25 cellular contexts compared by ENCODE assay signal in genomic region chr4:171919314-171919713, GRCh38.
A peak's percentile ranks its signal among the peaks of the same experiment; 100 is the strongest.
DNase-seq lines count a peak whose midpoint lies in the region; ATAC-seq, FAIRE-seq and TF ChIP-seq lines count a peak whose summit lies in the region.
"Had no signal": no experiment of that assay in that cellular context is flagged by ENCODE, and none has a peak within 500 bp of the region (broad histone marks: within the 10 kb centered on the region; RNA-seq: fewer than 3 reads in every experiment).

No MANE protein-coding gene starts in this region.

- H3K27me3 ChIP-seq in MM.1S (replicated peaks; ENCODE audit: insufficient read depth, low read length) (no peaks in the 10 kb centered on the region), small intestine (ENCODE audit: control insufficient read depth in 2 of 2, insufficient read depth in 2 of 2, low read length in 2 of 2) (no peaks in the 10 kb centered on the region)

- H4K20me1 ChIP-seq in MM.1S (ENCODE audit: insufficient read depth, low read length) = no peaks in the 10 kb centered on the region

- no peaks in the 10 kb centered on the region for H3K9me3 ChIP-seq in MM.1S (replicated peaks; ENCODE audit: insufficient read depth, low read length)
- no peaks in the 10 kb centered on the region for H3K9me3 ChIP-seq in small intestine (ENCODE audit: control insufficient read depth, low read depth)
- H3K9me3 ChIP-seq: Caco-2 had no signal

- no peak overlapping the region for H2AFZ ChIP-seq in MM.1S (ENCODE audit: low read length)

- ATAC-seq in GM19351 (IDR thresholded peaks at IDR 0.05; ENCODE audit: unreplicated experiment) (peak; percentile 61), HG02885 (IDR thresholded peaks at IDR 0.05; ENCODE audit: poor library complexity, unreplicated experiment) (peak; percentile 51)
- ATAC-seq: CD8-positive, alpha-beta T cell; HCT116; Panc1 had no signal

- peaks cover 6% of the 10 kb centered on the region; the same call in 1 of the 2 replicates for H3K4me1 ChIP-seq in MM.1S (ENCODE audit: low read length)
- no peaks in the 10 kb centered on the region for H3K4me1 ChIP-seq in small intestine (ENCODE audit: control insufficient read depth in 2 of 2, insufficient read depth in 1 of 2, low read depth in 1 of 2, low read length in 1 of 2)
- H3K4me1 ChIP-seq: Caco-2 had no signal

- no peak overlapping the region for H3K9ac ChIP-seq in MM.1S (ENCODE audit: low read length)

- no peak overlapping the region for H3K4me2 ChIP-seq in MM.1S (ENCODE audit: low read depth, low read length)

- H3K4me3 ChIP-seq in GM12865 (ENCODE audit: low read depth, low read length) (no peak overlapping the region), MM.1S (ENCODE audit: low read length) (no peak overlapping the region), small intestine (ENCODE audit: low read depth in 1 of 2, low read length in 2 of 2) (no peak overlapping the region)

- H3K27ac ChIP-seq in MM.1S (ENCODE audit: low read length) = no peak overlapping the region
- no peak overlapping the region for H3K27ac ChIP-seq in small intestine (ENCODE audit: low read depth in 1 of 2, low read length in 1 of 2)
- H3K27ac ChIP-seq: 22Rv1, C4-2B, HL-60, RWPE1 had no signal

- H3K36me3 ChIP-seq in MM.1S (replicated peaks; ENCODE audit: insufficient read depth, low read length) (no peaks in the 10 kb centered on the region), small intestine (ENCODE audit: control insufficient read depth in 2 of 2, insufficient read depth in 2 of 2, low read length in 2 of 2) (no peaks in the 10 kb centered on the region)

- H3K9me2 ChIP-seq in MM.1S (replicated peaks; ENCODE audit: insufficient read depth, low read length) = no peaks in the 10 kb centered on the region

- 51 to 72% (median 71%) methylated on average over 2 of the region's 2 CpGs for WGBS in small intestine, 3 donors

- TF ChIP-seq CTCF in GM12865 (IDR thresholded peaks at IDR 0.05; ENCODE audit: insufficient read depth, low read depth, low read length, missing control alignments) = no peak
- no peak for TF ChIP-seq CTCF in MM.1S (IDR thresholded peaks at IDR 0.05; ENCODE audit: low read length)

- H3K79me2 ChIP-seq in MM.1S (ENCODE audit: low read length) = no peaks in the 10 kb centered on the region

- DNase-seq in GM12865 (ENCODE audit: low read depth) (peak; percentile 12), MM.1S (peak; percentile 15), NCI-H526 treated with DMSO at 0.1 percent for 48 hours (lab: John Stamatoyannopoulos, UW) (no peak), small intestine (no peak), NCI-H2171 treated with DMSO at 0.1 percent for 48 hours (lab: John Stamatoyannopoulos, UW) (no peak)
- DNase-seq: Caco-2; CD8-positive, alpha-beta T cell; DMS79 treated with DMSO at 0.1 percent for 48 hours; GF-D8; NCI-H1105 treated with DMSO at 0.1 percent for 48 hours; NCI-H146; NCI-H1930; NCI-H2107; NCI-H446 treated with DMSO at 0.1 percent for 48 hours; NCI-H69; SHP77 treated with DMSO at 0.1 percent for 48 hours; T-helper 1 cell had no signal

- no peaks in the 10 kb centered on the region; the same call in 1 of the 2 replicates for H3F3A ChIP-seq in MM.1S (ENCODE audit: insufficient read depth, low read length)

- no peak for FAIRE-seq in small intestine (lab: Jason Lieb, UNC)

Comparison
In these comparisons a context has a peak if more than half of its experiments do, and no peak if none do; other contexts are left out.
1. DNase-seq: peak in GM12865 (single experiment) and MM.1S (single experiment); none in NCI-H526 treated with DMSO at 0.1 percent for 48 hours (single experiment), small intestine (single experiment) and NCI-H2171 treated with DMSO at 0.1 percent for 48 hours (single experiment).